31 cellular contexts compared by ENCODE assay signal in the genomic region with DNA sequence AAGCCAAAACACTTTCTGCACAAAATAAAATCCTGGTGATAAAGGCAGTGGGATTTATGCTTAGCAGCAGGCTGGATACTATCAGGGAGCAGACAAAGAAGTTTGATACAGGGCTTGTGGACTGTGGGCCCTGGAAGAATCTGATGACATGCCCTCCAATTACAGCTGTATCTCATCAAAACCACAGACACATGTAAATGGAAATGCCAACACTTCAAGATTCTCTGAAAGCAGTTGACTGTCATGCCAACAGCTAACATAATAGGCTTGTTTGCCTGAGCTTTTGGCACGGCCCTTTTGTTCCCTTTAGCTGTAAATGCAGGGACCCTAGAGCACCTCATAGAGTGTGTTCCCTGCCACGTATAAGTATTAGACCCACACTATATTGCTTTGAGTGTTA.
"Had no signal": no experiment of that assay in that cellular context is flagged by ENCODE, and none has a peak within 500 bp of the region (broad histone marks: within the 10 kb centered on the region; RNA-seq: fewer than 3 reads in every experiment).

No MANE protein-coding gene starts in this region.

- H3K27ac ChIP-seq: adrenal gland, body of pancreas, breast epithelium, RWPE1, VCaP had no signal

- DNase-seq: activated B cell treated with CpG ODN at 0.5 μM for 24 hours; activated CD4-positive, alpha-beta memory T cell treated with anti-CD3 and anti-CD28 coated beads for 36 hours; activated CD4-positive, alpha-beta T cell treated with anti-CD3 and anti-CD28 coated beads for 4 hours; activated CD4-positive, alpha-beta T cell treated with anti-CD3 and anti-CD28 coated beads, Interleukin-2, amount 50 U/mL, for 1 hour; activated CD4-positive, CD25-positive, alpha-beta regulatory T cell treated with anti-CD3 and anti-CD28 coated beads, Interleukin-2, amount 50 U/mL, for 72 hours; activated CD8-positive, alpha-beta memory T cell treated with anti-CD3 and anti-CD28 coated beads, Interleukin-2, amount 50 U/mL, for 4 hours; activated gamma-delta T cell treated with Interleukin-2 at 50 U/mL for 16 hours; activated naive CD4-positive, alpha-beta T cell treated with anti-CD3 and anti-CD28 coated beads for 36 hours; activated T-cell treated with anti-CD3 and anti-CD28 coated beads for 4 hours; activated T-cell treated with anti-CD3 and anti-CD28 coated beads, Interleukin-2, amount 50 U/mL, for 4 hours; adrenal gland; body of pancreas; Karpas-422; KBM-7; NCI-H1105; NCI-H1417 treated with DMSO at 0.1 percent for 48 hours; NCI-H1694; NCI-H2081 treated with DMSO at 0.1 percent for 48 hours; NCI-H226; NCI-H446 treated with DMSO at 0.1 percent for 48 hours; NCI-H524 treated with DMSO at 0.1 percent for 48 hours; SIG-M5; SW 1271; T-helper 1 cell; T-helper 2 cell; T-helper 9 cell had no signal

- ATAC-seq: activated naive CD4-positive, alpha-beta T cell treated with anti-CD3 and anti-CD28 coated beads, Interleukin-2, amount 50 U/mL, for 72 hours; activated T-cell treated with anti-CD3 and anti-CD28 coated beads, Interleukin-2, amount 50 U/mL, for 4 hours; body of pancreas; Right ventricle myocardium inferior had no signal

- H3K9me3 ChIP-seq: adrenal gland, body of pancreas, breast epithelium had no signal

- H3K4me3 ChIP-seq: adrenal gland, body of pancreas, breast epithelium had no signal

- H3K27me3 ChIP-seq: adrenal gland, body of pancreas, breast epithelium had no signal

- H3K4me1 ChIP-seq: adrenal gland, body of pancreas, breast epithelium had no signal

- H3K36me3 ChIP-seq: adrenal gland, breast epithelium had no signal
